In the genomic region with DNA sequence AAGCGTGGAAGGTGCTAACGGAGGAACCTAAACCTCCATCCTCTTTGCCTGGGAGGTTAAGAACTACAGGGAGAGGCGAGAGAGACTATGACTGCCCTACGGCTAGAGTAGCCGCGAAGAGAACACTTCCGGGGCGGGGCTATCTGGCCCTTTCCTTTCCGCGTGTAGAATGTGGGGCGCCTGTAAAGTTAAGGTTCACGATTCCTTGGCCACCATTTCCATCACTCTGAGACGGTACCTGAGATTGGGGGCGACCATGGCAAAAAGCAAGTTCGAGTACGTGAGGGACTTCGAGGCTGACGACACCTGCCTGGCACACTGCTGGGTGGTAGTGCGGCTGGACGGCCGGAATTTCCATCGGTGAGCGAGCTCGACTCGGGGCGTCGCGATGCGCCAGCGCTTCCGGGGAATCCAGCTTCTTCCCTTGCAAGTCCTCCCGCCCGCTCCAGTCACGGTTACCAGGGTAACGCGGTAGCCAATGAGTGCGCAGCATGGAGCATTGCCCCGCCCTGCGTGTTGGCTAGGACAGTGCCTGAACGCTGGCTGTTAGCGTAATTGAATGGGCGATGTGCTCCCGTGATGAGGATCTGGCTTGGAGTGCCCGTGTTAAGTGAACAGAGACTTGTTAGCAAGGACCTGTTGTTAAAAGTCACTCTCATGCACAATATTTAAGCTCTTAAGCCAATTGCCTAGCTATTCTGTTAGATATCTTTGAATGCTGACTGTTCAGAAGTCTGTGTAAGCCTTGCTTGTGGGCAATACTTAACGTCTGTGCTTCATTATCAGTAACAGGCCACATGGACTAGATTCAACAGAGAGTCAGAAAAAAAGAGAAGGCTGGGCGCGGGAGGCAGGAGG, we compare ENCODE assay signal across 1 cellular context.
TF ChIP-seq lines count a peak whose summit lies in the region.

A gene (plus strand): TSS at position 149 of the 858 bp plus-strand sequence. CDS start 21 bp downstream, at position 170.

TF ChIP-seq in HepG2, 621 proteins besides CTCF, POLR2A, EP300 and RAD21 (continued from another document and continues in another):
- TF ChIP-seq, protein P1, sequence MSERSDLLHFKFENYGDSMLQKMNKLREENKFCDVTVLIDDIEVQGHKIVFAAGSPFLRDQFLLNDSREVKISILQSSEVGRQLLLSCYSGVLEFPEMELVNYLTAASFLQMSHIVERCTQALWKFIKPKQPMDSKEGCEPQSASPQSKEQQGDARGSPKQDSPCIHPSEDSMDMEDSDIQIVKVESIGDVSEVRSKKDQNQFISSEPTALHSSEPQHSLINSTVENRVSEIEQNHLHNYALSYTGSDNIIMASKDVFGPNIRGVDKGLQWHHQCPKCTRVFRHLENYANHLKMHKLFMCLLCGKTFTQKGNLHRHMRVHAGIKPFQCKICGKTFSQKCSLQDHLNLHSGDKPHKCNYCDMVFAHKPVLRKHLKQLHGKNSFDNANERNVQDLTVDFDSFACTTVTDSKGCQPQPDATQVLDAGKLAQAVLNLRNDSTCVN (CRISPR knock-in tag; IDR thresholded peaks at IDR 0.05; ENCODE audit: borderline replicate concordance): no peak
- TF ChIP-seq, protein P2, sequence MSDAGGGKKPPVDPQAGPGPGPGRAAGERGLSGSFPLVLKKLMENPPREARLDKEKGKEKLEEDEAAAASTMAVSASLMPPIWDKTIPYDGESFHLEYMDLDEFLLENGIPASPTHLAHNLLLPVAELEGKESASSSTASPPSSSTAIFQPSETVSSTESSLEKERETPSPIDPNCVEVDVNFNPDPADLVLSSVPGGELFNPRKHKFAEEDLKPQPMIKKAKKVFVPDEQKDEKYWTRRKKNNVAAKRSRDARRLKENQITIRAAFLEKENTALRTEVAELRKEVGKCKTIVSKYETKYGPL (CRISPR knock-in tag; IDR thresholded peaks at IDR 0.05): no peak
- TF ChIP-seq ZNF441 (CRISPR knock-in tag; IDR thresholded peaks at IDR 0.05; ENCODE audit: borderline replicate concordance) (peak; percentile 59; the same call in 1 of the 2 replicates), SNAI1 (CRISPR knock-in tag; IDR thresholded peaks at IDR 0.05; ENCODE audit: borderline replicate concordance) (peak; percentile 56; the same call in 1 of the 2 replicates), NFE2L2 (IDR thresholded peaks at IDR 0.05; ENCODE audit: low read length) (no peak), ZNF230 (CRISPR knock-in tag; IDR thresholded peaks at IDR 0.05) (no peak), ZNF777 (CRISPR knock-in tag; IDR thresholded peaks at IDR 0.05) (peak; percentile 89), GATAD1 (CRISPR knock-in tag; IDR thresholded peaks at IDR 0.05) (peak; percentile 90), CCAR2 (optimal IDR thresholded peaks at IDR 0.05; ENCODE audit: low read depth, low read length) (no peak), KDM5B (CRISPR knock-in tag; IDR thresholded peaks at IDR 0.05; ENCODE audit: borderline replicate concordance) (peak; percentile 89; the same call in 1 of the 2 replicates), ZNF235 (CRISPR knock-in tag; IDR thresholded peaks at IDR 0.05; ENCODE audit: borderline replicate concordance) (peak; percentile 61; the same call in 1 of the 2 replicates), ZNF431 (CRISPR knock-in tag; IDR thresholded peaks at IDR 0.05; ENCODE audit: borderline replicate concordance, low read depth) (no peak), ZNF160 (CRISPR knock-in tag; IDR thresholded peaks at IDR 0.05) (no peak), GZF1 (CRISPR knock-in tag; IDR thresholded peaks at IDR 0.05) (peak; percentile 76; the same call in 1 of the 2 replicates), EED (CRISPR knock-in tag; IDR thresholded peaks at IDR 0.05) (peak; percentile 79), XBP1 (CRISPR knock-in tag; IDR thresholded peaks at IDR 0.05) (0 out of 2 replicates have a peak, but pooled peaks have one; percentile 33), NRL (CRISPR knock-in tag; IDR thresholded peaks at IDR 0.05; ENCODE audit: borderline replicate concordance) (peak; percentile 81; the same call in 1 of the 2 replicates), TAF15 (IDR thresholded peaks at IDR 0.05; ENCODE audit: low read depth, low read length, poor library complexity, severe bottlenecking) (no peak), ZSCAN31 (CRISPR knock-in tag; IDR thresholded peaks at IDR 0.05; ENCODE audit: low read depth) (peak; percentile 79; the same call in 1 of the 2 replicates), ZNF773 (CRISPR knock-in tag; IDR thresholded peaks at IDR 0.05; ENCODE audit: borderline replicate concordance) (peak; percentile 31; the same call in 1 of the 2 replicates), ARID2 (CRISPR knock-in tag; IDR thresholded peaks at IDR 0.05; ENCODE audit: borderline replicate concordance) (peak; percentile 84; the same call in 1 of the 2 replicates), NR3C1 (CRISPR knock-in tag; IDR thresholded peaks at IDR 0.05) (no peak)
- TF ChIP-seq, protein P3, sequence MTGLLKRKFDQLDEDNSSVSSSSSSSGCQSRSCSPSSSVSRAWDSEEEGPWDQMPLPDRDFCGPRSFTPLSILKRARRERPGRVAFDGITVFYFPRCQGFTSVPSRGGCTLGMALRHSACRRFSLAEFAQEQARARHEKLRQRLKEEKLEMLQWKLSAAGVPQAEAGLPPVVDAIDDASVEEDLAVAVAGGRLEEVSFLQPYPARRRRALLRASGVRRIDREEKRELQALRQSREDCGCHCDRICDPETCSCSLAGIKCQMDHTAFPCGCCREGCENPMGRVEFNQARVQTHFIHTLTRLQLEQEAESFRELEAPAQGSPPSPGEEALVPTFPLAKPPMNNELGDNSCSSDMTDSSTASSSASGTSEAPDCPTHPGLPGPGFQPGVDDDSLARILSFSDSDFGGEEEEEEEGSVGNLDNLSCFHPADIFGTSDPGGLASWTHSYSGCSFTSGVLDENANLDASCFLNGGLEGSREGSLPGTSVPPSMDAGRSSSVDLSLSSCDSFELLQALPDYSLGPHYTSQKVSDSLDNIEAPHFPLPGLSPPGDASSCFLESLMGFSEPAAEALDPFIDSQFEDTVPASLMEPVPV (CRISPR knock-in tag; IDR thresholded peaks at IDR 0.05): peak; percentile 76; the same call in 1 of the 2 replicates
- TF ChIP-seq, protein P4, sequence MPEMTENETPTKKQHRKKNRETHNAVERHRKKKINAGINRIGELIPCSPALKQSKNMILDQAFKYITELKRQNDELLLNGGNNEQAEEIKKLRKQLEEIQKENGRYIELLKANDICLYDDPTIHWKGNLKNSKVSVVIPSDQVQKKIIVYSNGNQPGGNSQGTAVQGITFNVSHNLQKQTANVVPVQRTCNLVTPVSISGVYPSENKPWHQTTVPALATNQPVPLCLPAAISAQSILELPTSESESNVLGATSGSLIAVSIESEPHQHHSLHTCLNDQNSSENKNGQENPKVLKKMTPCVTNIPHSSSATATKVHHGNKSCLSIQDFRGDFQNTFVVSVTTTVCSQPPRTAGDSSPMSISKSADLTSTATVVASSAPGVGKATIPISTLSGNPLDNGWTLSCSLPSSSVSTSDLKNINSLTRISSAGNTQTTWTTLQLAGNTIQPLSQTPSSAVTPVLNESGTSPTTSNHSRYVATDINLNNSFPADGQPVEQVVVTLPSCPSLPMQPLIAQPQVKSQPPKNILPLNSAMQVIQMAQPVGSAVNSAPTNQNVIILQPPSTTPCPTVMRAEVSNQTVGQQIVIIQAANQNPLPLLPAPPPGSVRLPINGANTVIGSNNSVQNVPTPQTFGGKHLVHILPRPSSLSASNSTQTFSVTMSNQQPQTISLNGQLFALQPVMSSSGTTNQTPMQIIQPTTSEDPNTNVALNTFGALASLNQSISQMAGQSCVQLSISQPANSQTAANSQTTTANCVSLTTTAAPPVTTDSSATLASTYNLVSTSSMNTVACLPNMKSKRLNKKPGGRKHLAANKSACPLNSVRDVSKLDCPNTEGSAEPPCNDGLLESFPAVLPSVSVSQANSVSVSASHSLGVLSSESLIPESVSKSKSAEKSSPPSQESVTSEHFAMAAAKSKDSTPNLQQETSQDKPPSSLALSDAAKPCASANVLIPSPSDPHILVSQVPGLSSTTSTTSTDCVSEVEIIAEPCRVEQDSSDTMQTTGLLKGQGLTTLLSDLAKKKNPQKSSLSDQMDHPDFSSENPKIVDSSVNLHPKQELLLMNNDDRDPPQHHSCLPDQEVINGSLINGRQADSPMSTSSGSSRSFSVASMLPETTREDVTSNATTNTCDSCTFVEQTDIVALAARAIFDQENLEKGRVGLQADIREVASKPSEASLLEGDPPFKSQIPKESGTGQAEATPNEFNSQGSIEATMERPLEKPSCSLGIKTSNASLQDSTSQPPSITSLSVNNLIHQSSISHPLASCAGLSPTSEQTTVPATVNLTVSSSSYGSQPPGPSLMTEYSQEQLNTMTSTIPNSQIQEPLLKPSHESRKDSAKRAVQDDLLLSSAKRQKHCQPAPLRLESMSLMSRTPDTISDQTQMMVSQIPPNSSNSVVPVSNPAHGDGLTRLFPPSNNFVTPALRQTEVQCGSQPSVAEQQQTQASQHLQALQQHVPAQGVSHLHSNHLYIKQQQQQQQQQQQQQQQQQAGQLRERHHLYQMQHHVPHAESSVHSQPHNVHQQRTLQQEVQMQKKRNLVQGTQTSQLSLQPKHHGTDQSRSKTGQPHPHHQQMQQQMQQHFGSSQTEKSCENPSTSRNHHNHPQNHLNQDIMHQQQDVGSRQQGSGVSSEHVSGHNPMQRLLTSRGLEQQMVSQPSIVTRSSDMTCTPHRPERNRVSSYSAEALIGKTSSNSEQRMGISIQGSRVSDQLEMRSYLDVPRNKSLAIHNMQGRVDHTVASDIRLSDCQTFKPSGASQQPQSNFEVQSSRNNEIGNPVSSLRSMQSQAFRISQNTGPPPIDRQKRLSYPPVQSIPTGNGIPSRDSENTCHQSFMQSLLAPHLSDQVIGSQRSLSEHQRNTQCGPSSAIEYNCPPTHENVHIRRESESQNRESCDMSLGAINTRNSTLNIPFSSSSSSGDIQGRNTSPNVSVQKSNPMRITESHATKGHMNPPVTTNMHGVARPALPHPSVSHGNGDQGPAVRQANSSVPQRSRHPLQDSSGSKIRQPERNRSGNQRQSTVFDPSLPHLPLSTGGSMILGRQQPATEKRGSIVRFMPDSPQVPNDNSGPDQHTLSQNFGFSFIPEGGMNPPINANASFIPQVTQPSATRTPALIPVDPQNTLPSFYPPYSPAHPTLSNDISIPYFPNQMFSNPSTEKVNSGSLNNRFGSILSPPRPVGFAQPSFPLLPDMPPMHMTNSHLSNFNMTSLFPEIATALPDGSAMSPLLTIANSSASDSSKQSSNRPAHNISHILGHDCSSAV (CRISPR knock-in tag; IDR thresholded peaks at IDR 0.05; ENCODE audit: borderline replicate concordance): no peak
- TF ChIP-seq, protein P5, sequence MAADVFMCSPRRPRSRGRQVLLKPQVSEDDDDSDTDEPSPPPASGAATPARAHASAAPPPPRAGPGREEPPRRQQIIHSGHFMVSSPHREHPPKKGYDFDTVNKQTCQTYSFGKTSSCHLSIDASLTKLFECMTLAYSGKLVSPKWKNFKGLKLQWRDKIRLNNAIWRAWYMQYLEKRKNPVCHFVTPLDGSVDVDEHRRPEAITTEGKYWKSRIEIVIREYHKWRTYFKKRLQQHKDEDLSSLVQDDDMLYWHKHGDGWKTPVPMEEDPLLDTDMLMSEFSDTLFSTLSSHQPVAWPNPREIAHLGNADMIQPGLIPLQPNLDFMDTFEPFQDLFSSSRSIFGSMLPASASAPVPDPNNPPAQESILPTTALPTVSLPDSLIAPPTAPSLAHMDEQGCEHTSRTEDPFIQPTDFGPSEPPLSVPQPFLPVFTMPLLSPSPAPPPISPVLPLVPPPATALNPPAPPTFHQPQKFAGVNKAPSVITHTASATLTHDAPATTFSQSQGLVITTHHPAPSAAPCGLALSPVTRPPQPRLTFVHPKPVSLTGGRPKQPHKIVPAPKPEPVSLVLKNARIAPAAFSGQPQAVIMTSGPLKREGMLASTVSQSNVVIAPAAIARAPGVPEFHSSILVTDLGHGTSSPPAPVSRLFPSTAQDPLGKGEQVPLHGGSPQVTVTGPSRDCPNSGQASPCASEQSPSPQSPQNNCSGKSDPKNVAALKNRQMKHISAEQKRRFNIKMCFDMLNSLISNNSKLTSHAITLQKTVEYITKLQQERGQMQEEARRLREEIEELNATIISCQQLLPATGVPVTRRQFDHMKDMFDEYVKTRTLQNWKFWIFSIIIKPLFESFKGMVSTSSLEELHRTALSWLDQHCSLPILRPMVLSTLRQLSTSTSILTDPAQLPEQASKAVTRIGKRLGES (CRISPR knock-in tag; IDR thresholded peaks at IDR 0.05; ENCODE audit: borderline replicate concordance): peak; percentile 39; the same call in 1 of the 2 replicates
- TF ChIP-seq, protein P6, sequence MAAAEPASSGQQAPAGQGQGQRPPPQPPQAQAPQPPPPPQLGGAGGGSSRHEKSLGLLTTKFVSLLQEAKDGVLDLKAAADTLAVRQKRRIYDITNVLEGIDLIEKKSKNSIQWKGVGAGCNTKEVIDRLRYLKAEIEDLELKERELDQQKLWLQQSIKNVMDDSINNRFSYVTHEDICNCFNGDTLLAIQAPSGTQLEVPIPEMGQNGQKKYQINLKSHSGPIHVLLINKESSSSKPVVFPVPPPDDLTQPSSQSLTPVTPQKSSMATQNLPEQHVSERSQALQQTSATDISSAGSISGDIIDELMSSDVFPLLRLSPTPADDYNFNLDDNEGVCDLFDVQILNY (CRISPR knock-in tag; conservative IDR thresholded peaks at IDR 0.05): no peak
- TF ChIP-seq, protein P7, sequence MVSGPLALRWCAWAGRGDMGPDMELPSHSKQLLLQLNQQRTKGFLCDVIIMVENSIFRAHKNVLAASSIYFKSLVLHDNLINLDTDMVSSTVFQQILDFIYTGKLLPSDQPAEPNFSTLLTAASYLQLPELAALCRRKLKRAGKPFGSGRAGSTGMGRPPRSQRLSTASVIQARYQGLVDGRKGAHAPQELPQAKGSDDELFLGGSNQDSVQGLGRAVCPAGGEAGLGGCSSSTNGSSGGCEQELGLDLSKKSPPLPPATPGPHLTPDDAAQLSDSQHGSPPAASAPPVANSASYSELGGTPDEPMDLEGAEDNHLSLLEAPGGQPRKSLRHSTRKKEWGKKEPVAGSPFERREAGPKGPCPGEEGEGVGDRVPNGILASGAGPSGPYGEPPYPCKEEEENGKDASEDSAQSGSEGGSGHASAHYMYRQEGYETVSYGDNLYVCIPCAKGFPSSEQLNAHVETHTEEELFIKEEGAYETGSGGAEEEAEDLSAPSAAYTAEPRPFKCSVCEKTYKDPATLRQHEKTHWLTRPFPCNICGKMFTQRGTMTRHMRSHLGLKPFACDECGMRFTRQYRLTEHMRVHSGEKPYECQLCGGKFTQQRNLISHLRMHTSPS (CRISPR knock-in tag; IDR thresholded peaks at IDR 0.05; ENCODE audit: low read depth): 0 out of 2 replicates have a peak, but pooled peaks have one; percentile 19
